8 cellular contexts compared by ENCODE assay signal in genomic region chr17:35245196-35245486, GRCh38. TPM values are rescaled to one million over a fixed set of nuclear protein-coding genes. Genes with fewer than 3 reads are reported as not detected.
DNase-seq lines count a peak whose midpoint lies in the region; ATAC-seq and TF ChIP-seq lines count a peak whose summit lies in the region.

No MANE protein-coding gene starts in this region.

- POLR2A ChIA-PET in CD8-positive, alpha-beta memory T cell (lab: Charles Lee), result no interaction called here

- no peaks in the 10 kb centered on the region for H3K9me3 ChIP-seq in CD8-positive, alpha-beta memory T cell (ENCODE audit: low read length)
- H3K9me3 ChIP-seq in aorta (ENCODE audit: control insufficient read depth, low read length), result no peaks in the 10 kb centered on the region

- no peak for TF ChIP-seq CTCF in neural crest cell (conservative IDR thresholded peaks at IDR 0.05)

- H3K4me3 ChIP-seq in CD8-positive, alpha-beta memory T cell (ENCODE audit: low read length), result peak overlapping the region; percentile 99
- no peak overlapping the region for H3K4me3 ChIP-seq in aorta (ENCODE audit: low read length in 2 of 2)

- peaks cover 66 to 72% (median 70%) of the 10 kb centered on the region in 3 donors for H3K4me1 Mint-ChIP-seq in CD8-positive, alpha-beta memory T cell
- peaks cover 74% of the 10 kb centered on the region for H3K4me1 Mint-ChIP-seq in central memory CD8-positive, alpha-beta T cell
- H3K4me1 Mint-ChIP-seq in neural crest cell, result peaks cover 24% of the 10 kb centered on the region

- 34 to 39% methylated on average over 1 of the region's 1 CpG for WGBS in aorta, 2 donors

- peaks cover 0 to 8% of the 10 kb centered on the region in 2 donors for H3K27me3 Mint-ChIP-seq in CD8-positive, alpha-beta memory T cell
- no peaks in the 10 kb centered on the region for H3K27me3 Mint-ChIP-seq in central memory CD8-positive, alpha-beta T cell
- no peaks in the 10 kb centered on the region for H3K27me3 Mint-ChIP-seq in neural crest cell (ENCODE audit: low read depth)

- peak overlapping the region; percentile 96 for H3K27ac ChIP-seq in CD8-positive, alpha-beta memory T cell (ENCODE audit: low read depth, low read length)
- no peak overlapping the region for H3K27ac ChIP-seq in aorta (ENCODE audit: low read depth in 1 of 2, low read length in 2 of 2)

- H3K4me3 Mint-ChIP-seq in CD8-positive, alpha-beta memory T cell, result peak overlapping the region; percentile 97 to 100 (median 99)
- peak overlapping the region; percentile 99 for H3K4me3 Mint-ChIP-seq in central memory CD8-positive, alpha-beta T cell
- peak overlapping the region; percentile 98 for H3K4me3 Mint-ChIP-seq in neural crest cell

- DNase-seq in CD8-positive, alpha-beta memory T cell, result no peak
- peak; percentile 84 for DNase-seq in NCI-H226
- DNase-seq in central memory CD8-positive, alpha-beta T cell (ENCODE audit: low spot score in 2 of 2), result no peak
- DNase-seq in neural crest cell (ENCODE audit: low read depth, low spot score), result no peak
- no peak for DNase-seq in aorta
- DNase-seq in cortex of kidney (lab: John Stamatoyannopoulos, UW), result no peak
- DNase-seq in NCI-H446 treated with DMSO at 0.1 percent for 48 hours (lab: John Stamatoyannopoulos, UW), result no peak

- CTCF ChIA-PET in CD8-positive, alpha-beta memory T cell (lab: Charles Lee), result no interaction called here

- no peak for ATAC-seq in central memory CD8-positive, alpha-beta T cell (replicated peaks; ENCODE audit: extremely low read depth, poor library complexity, severe bottlenecking)
- ATAC-seq in aorta (ENCODE audit: low FRiP score) (no peak), GM18517 (IDR thresholded peaks at IDR 0.05; ENCODE audit: unreplicated experiment) (no peak)

- H3K36me3 ChIP-seq in CD8-positive, alpha-beta memory T cell (ENCODE audit: insufficient read depth, low read length), result peaks cover 4% of the 10 kb centered on the region
- H3K36me3 ChIP-seq in aorta (ENCODE audit: control insufficient read depth in 1 of 2, insufficient read depth in 2 of 2, low read length in 1 of 2), result no peaks in the 10 kb centered on the region

- intact Hi-C loops in aorta (cut with DNase I), result no loop called here

- H3K4me1 ChIP-seq in CD8-positive, alpha-beta memory T cell (ENCODE audit: insufficient read depth, low read length), result peaks cover 32% of the 10 kb centered on the region
- no peaks in the 10 kb centered on the region for H3K4me1 ChIP-seq in aorta (ENCODE audit: control insufficient read depth in 1 of 2, insufficient read depth in 2 of 2, low read length in 2 of 2)

- H3K9me3 Mint-ChIP-seq in CD8-positive, alpha-beta memory T cell, result no peaks in the 10 kb centered on the region
- H3K9me3 Mint-ChIP-seq in central memory CD8-positive, alpha-beta T cell, result no peaks in the 10 kb centered on the region
- H3K9me3 Mint-ChIP-seq in neural crest cell, result no peaks in the 10 kb centered on the region

- peaks cover 32 to 82% (median 33%) of the 10 kb centered on the region in 3 donors for H3K36me3 Mint-ChIP-seq in CD8-positive, alpha-beta memory T cell
- H3K36me3 Mint-ChIP-seq in central memory CD8-positive, alpha-beta T cell (ENCODE audit: insufficient read depth), result peaks cover 68% of the 10 kb centered on the region
- no peaks in the 10 kb centered on the region for H3K36me3 Mint-ChIP-seq in neural crest cell (ENCODE audit: low read depth)

- H3K27me3 ChIP-seq in CD8-positive, alpha-beta memory T cell (ENCODE audit: insufficient read depth, low read length, poor library complexity, severe bottlenecking), result no peaks in the 10 kb centered on the region
- H3K27me3 ChIP-seq in aorta (ENCODE audit: control insufficient read depth in 1 of 2, insufficient read depth in 2 of 2, low read length in 1 of 2), result no peaks in the 10 kb centered on the region

- H3K27ac Mint-ChIP-seq in CD8-positive, alpha-beta memory T cell, result peak overlapping the region; percentile 83 to 100 (median 99)
- H3K27ac Mint-ChIP-seq in central memory CD8-positive, alpha-beta T cell (ENCODE audit: low read depth), result peak overlapping the region; percentile 99
- H3K27ac Mint-ChIP-seq in neural crest cell (ENCODE audit: unreplicated experiment), result no peak overlapping the region

RNA-seq across cellular contexts. Expression of gene SLFN5, which starts 2.3 kb away (rescaled TPM):
- total RNA-seq in CD8-positive, alpha-beta memory T cell, result 10 to 100 TPM; 28.6 to 30.2 TPM
- 158 TPM for polyA plus RNA-seq in CD8-positive, alpha-beta memory T cell
- total RNA-seq in neural crest cell, result 8.7 and 10.6 TPM in 2 replicates
- 10 to 100 TPM; 40.4 to 66.3 TPM for total RNA-seq in aorta
- polyA plus RNA-seq in aorta, result 1 to 10 TPM; 3.3 to 4.6 TPM

RNA-seq across cellular contexts. Expression of gene SLC35G3, which starts 50.9 kb away (rescaled TPM):
- not detected for total RNA-seq in CD8-positive, alpha-beta memory T cell
- polyA plus RNA-seq in CD8-positive, alpha-beta memory T cell, result not detected
- not detected in 2 replicates for total RNA-seq in neural crest cell
- total RNA-seq in aorta, result not detected
- not detected for polyA plus RNA-seq in aorta
